Comparison of ENCODE assay signal across 12 cellular contexts in the genomic region with DNA sequence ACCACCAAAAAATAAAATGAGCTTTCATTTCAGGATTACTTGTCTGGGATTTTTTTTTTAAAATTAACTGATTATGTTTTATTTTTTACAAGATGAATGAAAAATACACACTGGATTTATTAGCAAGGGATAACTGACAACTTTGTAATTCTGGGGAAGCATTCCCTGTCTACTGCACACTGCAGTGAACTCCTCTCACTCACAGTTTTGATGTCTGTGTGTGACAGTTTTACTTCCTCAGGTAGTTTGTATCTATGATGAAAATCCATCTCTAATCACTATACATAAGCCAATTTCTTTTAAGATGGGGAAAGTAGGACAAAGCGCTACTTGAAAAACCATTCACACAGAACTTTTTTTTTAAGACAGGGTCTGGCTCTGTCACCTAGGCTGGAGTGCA.
DNase-seq lines count a peak whose midpoint lies in the region; ATAC-seq and TF ChIP-seq lines count a peak whose summit lies in the region.
"Had no signal": no experiment of that assay in that cellular context is flagged by ENCODE, and none has a peak within 500 bp of the region (broad histone marks: within the 10 kb centered on the region; RNA-seq: fewer than 3 reads in every experiment).

No MANE protein-coding gene starts in this region.

- H3K36me3 Mint-ChIP-seq in activated B cell treated with CpG ODN at 0.5 μM for 24 hours (ENCODE audit: low read depth), result peaks cover 44% of the 10 kb centered on the region
- no peaks in the 10 kb centered on the region for H3K36me3 Mint-ChIP-seq in mesothelial cell of epicardium
- H3K36me3 Mint-ChIP-seq in stimulated activated memory B cell treated with anti-CD40 and anti-IgM and Interleukin-4, amounts not matched to agents 10 μg/mL and 1 μg/mL and 100 μg/mL, for 72 hours, result peaks cover 24% of the 10 kb centered on the region

- intact Hi-C loops in activated B cell treated with CpG ODN at 0.5 μM for 24 hours (cut with micrococcal nuclease), result no loop called here

- POLR2A ChIA-PET in activated B cell treated with CpG ODN at 0.5 μM for 24 hours (lab: Charles Lee), result interaction anchor here (1.5 to 3.0 kb wide), 2 partner anchors 12 to 94 kb away, joined by 4 to 22 read pairs; partner anchors contain the start of gene COBLL1

- peak; percentile 31 for ATAC-seq in activated B cell treated with CpG ODN at 0.5 μM for 24 hours (ENCODE audit: low read depth)
- ATAC-seq in stimulated activated memory B cell treated with anti-CD40 and anti-IgM and Interleukin-4, amounts not matched to agents 10 μg/mL and 1 μg/mL and 100 μg/mL, for 72 hours, result no peak
- no peak for ATAC-seq in HG02973 (IDR thresholded peaks at IDR 0.05; ENCODE audit: unreplicated experiment)
- ATAC-seq: GM12878 had no signal

- H3K4me1 Mint-ChIP-seq in activated B cell treated with CpG ODN at 0.5 μM for 24 hours, result peaks cover 78% of the 10 kb centered on the region
- H3K4me1 Mint-ChIP-seq in mesothelial cell of epicardium, result peaks cover 63% of the 10 kb centered on the region
- H3K4me1 Mint-ChIP-seq in stimulated activated memory B cell treated with anti-CD40 and anti-IgM and Interleukin-4, amounts not matched to agents 10 μg/mL and 1 μg/mL and 100 μg/mL, for 72 hours, result peaks cover 68% of the 10 kb centered on the region

- CTCF ChIA-PET in activated B cell treated with CpG ODN at 0.5 μM for 24 hours (lab: Charles Lee), result no interaction called here

- H3K9me3 Mint-ChIP-seq in activated B cell treated with CpG ODN at 0.5 μM for 24 hours (no peaks in the 10 kb centered on the region), mesothelial cell of epicardium (no peaks in the 10 kb centered on the region)
- H3K9me3 Mint-ChIP-seq in stimulated activated memory B cell treated with anti-CD40 and anti-IgM and Interleukin-4, amounts not matched to agents 10 μg/mL and 1 μg/mL and 100 μg/mL, for 72 hours, result no peaks in the 10 kb centered on the region
- H3K9me3 Mint-ChIP-seq: CD4-positive, alpha-beta T cell had no signal

- H3K4me3 Mint-ChIP-seq in activated B cell treated with CpG ODN at 0.5 μM for 24 hours (no peak overlapping the region), mesothelial cell of epicardium (no peak overlapping the region)
- H3K4me3 Mint-ChIP-seq in stimulated activated memory B cell treated with anti-CD40 and anti-IgM and Interleukin-4, amounts not matched to agents 10 μg/mL and 1 μg/mL and 100 μg/mL, for 72 hours, result no peak overlapping the region
- H3K4me3 Mint-ChIP-seq: CD4-positive, alpha-beta T cell had no signal

- H3K27ac Mint-ChIP-seq in activated B cell treated with CpG ODN at 0.5 μM for 24 hours, result no peak overlapping the region
- peak overlapping the region; percentile 63 for H3K27ac Mint-ChIP-seq in mesothelial cell of epicardium
- H3K27ac Mint-ChIP-seq in stimulated activated memory B cell treated with anti-CD40 and anti-IgM and Interleukin-4, amounts not matched to agents 10 μg/mL and 1 μg/mL and 100 μg/mL, for 72 hours, result peak overlapping the region; percentile 71
- H3K27ac Mint-ChIP-seq: CD4-positive, alpha-beta T cell had no signal

- no peak for TF ChIP-seq CTCF in activated B cell treated with CpG ODN at 0.5 μM for 24 hours (IDR thresholded peaks at IDR 0.05)
- TF ChIP-seq CTCF in mesothelial cell of epicardium (IDR thresholded peaks at IDR 0.05; ENCODE audit: unreplicated experiment), result no peak

- DNase-seq in NCI-H82 (lab: John Stamatoyannopoulos, UW) (peak; percentile 63), NCI-H82 treated with DMSO at 0.1 percent for 48 hours (lab: John Stamatoyannopoulos, UW; ENCODE audit: unreplicated experiment) (no peak), activated B cell treated with CpG ODN at 0.5 μM for 24 hours (no peak), mesothelial cell of epicardium (ENCODE audit: low spot score in 2 of 2, unreplicated experiment in 2 of 2) (no peak), COR-L47 (lab: John Stamatoyannopoulos, UW) (no peak), CD1c-positive myeloid dendritic cell (ENCODE audit: extremely low spot score) (no peak)
- DNase-seq: CD4-positive, alpha-beta T cell; DMS79; GM23248 had no signal

- H3K27me3 Mint-ChIP-seq in activated B cell treated with CpG ODN at 0.5 μM for 24 hours (no peaks in the 10 kb centered on the region), mesothelial cell of epicardium (ENCODE audit: low read depth) (no peaks in the 10 kb centered on the region)
- H3K27me3 Mint-ChIP-seq in stimulated activated memory B cell treated with anti-CD40 and anti-IgM and Interleukin-4, amounts not matched to agents 10 μg/mL and 1 μg/mL and 100 μg/mL, for 72 hours, result no peaks in the 10 kb centered on the region
- H3K27me3 Mint-ChIP-seq: CD4-positive, alpha-beta T cell had no signal
